In the genomic region with DNA sequence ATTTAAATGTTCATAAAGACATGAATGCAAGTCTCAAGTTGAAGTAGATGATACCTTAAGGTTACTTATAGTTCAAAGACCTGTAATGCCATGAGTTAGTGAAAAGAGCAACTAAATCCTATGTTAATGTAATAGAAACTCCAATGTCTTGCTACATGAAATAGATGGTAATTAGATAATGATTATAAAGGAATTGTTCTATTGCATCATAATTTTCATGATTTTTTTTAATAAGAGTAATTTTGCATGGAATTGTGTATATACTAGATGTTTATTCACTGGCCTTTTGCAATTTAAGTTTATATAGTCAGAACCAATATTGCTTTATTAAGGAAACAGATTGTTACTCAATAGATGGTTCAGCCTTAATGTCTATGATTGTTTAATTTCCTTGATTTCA, we compare ENCODE assay signal across 34 cellular contexts.
"Had no signal": no experiment of that assay in that cellular context is flagged by ENCODE, and none has a peak within 500 bp of the region (broad histone marks: within the 10 kb centered on the region; RNA-seq: fewer than 3 reads in every experiment).

No MANE protein-coding gene starts in this region.

- DNase-seq: Karpas-422, Kasumi-1, MG63, MM.1S, MV-4-11, NCI-H1048, NCI-H1092, NCI-H1092 treated with DMSO at 0.1 percent for 48 hours, NCI-H1105, NCI-H1105 treated with DMSO at 0.1 percent for 48 hours, NCI-H1417, NCI-H1417 treated with DMSO at 0.1 percent for 48 hours, NCI-H1436, NCI-H1436 treated with DMSO at 0.1 percent for 48 hours, NCI-H146, NCI-H1694, NCI-H1694 treated with DMSO at 0.1 percent for 48 hours, NCI-H187, NCI-H187 treated with DMSO at 0.1 percent for 48 hours, NCI-H1930, NCI-H2029, NCI-H2029 treated with DMSO at 0.1 percent for 48 hours, NCI-H2081, NCI-H2081 treated with DMSO at 0.1 percent for 48 hours, NCI-H2107, NCI-H2171, NCI-H2171 treated with DMSO at 0.1 percent for 48 hours, NCI-H2227 treated with DMSO at 0.1 percent for 48 hours, NCI-H226, NCI-H345, NCI-H446, NCI-H446 treated with DMSO at 0.1 percent for 48 hours, NCI-H510A, NCI-H510A treated with DMSO at 0.1 percent for 48 hours had no signal

- H3K36me3 ChIP-seq: MG63 had no signal

- H3K9me3 ChIP-seq: MG63 had no signal

- H3K27me3 ChIP-seq: MG63 had no signal

- H3K4me3 ChIP-seq: MG63 had no signal
